In the genomic region with DNA sequence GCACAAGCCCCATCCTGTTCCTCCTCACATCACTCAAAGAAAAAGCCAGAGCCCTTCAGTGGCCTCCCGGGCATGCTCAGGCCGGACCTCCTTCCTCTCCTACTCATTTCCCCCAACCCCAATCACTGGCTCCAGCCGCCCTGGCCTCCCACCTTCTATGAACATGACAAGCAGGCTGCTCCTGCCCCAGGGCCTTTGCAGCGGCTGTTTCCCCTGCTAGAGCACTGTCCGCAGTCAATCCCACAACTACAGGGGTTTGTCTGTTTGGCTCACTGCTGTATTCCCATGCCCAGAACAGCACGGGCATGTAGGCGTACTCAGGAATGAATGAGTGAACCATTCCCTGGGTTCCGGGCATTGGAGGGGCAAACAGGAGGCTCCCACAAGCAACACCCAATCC, we compare ENCODE assay signal across 24 cellular contexts.
DNase-seq lines count a peak whose midpoint lies in the region; ATAC-seq, FAIRE-seq and TF ChIP-seq lines count a peak whose summit lies in the region.
"Had no signal": no experiment of that assay in that cellular context is flagged by ENCODE, and none has a peak within 500 bp of the region (broad histone marks: within the 10 kb centered on the region; RNA-seq: fewer than 3 reads in every experiment).

No MANE protein-coding gene starts in this region.

- H3K9me3 ChIP-seq in IMR-90 (ENCODE audit: control insufficient read depth, insufficient read depth, low read length) = no peaks in the 10 kb centered on the region
- no peaks in the 10 kb centered on the region for H3K9me3 ChIP-seq in kidney (ENCODE audit: control insufficient read depth in 1 of 2, low read length in 2 of 2)
- H3K9me3 ChIP-seq in trophoblast cell (ENCODE audit: insufficient read depth, low read depth, low read length) = peaks cover 2% of the 10 kb centered on the region

- H3K4ac ChIP-seq in IMR-90 (ENCODE audit: low read depth, low read length) (no peak overlapping the region), trophoblast cell (ENCODE audit: low read depth, low read length) (no peak overlapping the region)

- intact Hi-C loops in IMR-90 (cut with micrococcal nuclease) (no loop called here), kidney (cut with DNase I) (no loop called here)
- intact Hi-C loops in activated T-helper 1 cell treated with anti-CD3 and anti-CD28 coated beads, Interleukin-12 subunit alpha, Interleukin-12 subunit beta, Interleukin-2, Interleukin-4 antibody, amounts not matched to agents 30 ng/mL and 10 ng/mL and 1 ng/mL, durations not matched to agents 14 hours and 24 hours and 36 hours (cut with micrococcal nuclease) = no loop called here

- H4K12ac ChIP-seq in trophoblast cell (ENCODE audit: low read depth, low read length) = no peak overlapping the region

- TF ChIP-seq RAD21 in IMR-90 (IDR thresholded peaks at IDR 0.05; ENCODE audit: low read length) = no peak

- no peak overlapping the region for H2BK120ac ChIP-seq in IMR-90 (ENCODE audit: low read depth, low read length)
- no peak overlapping the region for H2BK120ac ChIP-seq in trophoblast cell (ENCODE audit: insufficient read depth, low read length, poor library complexity)

- TF ChIP-seq POLR2A in IMR-90 (IDR thresholded peaks at IDR 0.05; ENCODE audit: low read depth, low read length) = no peak

- no peak overlapping the region for H3K4me3 Mint-ChIP-seq in activated T-helper 1 cell treated with anti-CD3 and anti-CD28 coated beads, Interleukin-12 subunit alpha, Interleukin-12 subunit beta, Interleukin-2, Interleukin-4 antibody, amounts not matched to agents 30 ng/mL and 10 ng/mL and 1 ng/mL, durations not matched to agents 14 hours and 24 hours and 36 hours
- H3K4me3 Mint-ChIP-seq: CD4-positive, alpha-beta T cell; HFFc6 had no signal

- in situ Hi-C loops in IMR-90 (cut with MboI; ENCODE audit: low sequenced_read_pairs) = no loop called here

- H2BK5ac ChIP-seq in IMR-90 (ENCODE audit: low read depth, low read length, poor library complexity, severe bottlenecking) (no peak overlapping the region), trophoblast cell (ENCODE audit: low read depth, low read length, poor library complexity) (no peak overlapping the region)

- no peaks in the 10 kb centered on the region for H3K9me3 Mint-ChIP-seq in activated T-helper 1 cell treated with anti-CD3 and anti-CD28 coated beads, Interleukin-12 subunit alpha, Interleukin-12 subunit beta, Interleukin-2, Interleukin-4 antibody, amounts not matched to agents 30 ng/mL and 10 ng/mL and 1 ng/mL, durations not matched to agents 14 hours and 24 hours and 36 hours
- H3K9me3 Mint-ChIP-seq: CD4-positive, alpha-beta T cell; HFFc6 had no signal

- H2BK12ac ChIP-seq in trophoblast cell (ENCODE audit: low read length) = no peak overlapping the region

- H3K4me1 ChIP-seq in IMR-90 (ENCODE audit: control insufficient read depth, insufficient read depth, low read length) (no peaks in the 10 kb centered on the region), kidney (ENCODE audit: control insufficient read depth in 1 of 2, insufficient read depth in 1 of 2, low read depth in 1 of 2, low read length in 2 of 2) (no peaks in the 10 kb centered on the region), trophoblast cell (ENCODE audit: control insufficient read depth in 1 of 2, insufficient read depth in 2 of 2, low read length in 2 of 2) (peaks cover 0 to 4% of the 10 kb centered on the region in 2 experiments)

- H3K9ac ChIP-seq in IMR-90 (ENCODE audit: low read depth, low read length) (no peak overlapping the region), kidney (ENCODE audit: low read length in 2 of 2) (no peak overlapping the region), trophoblast cell (ENCODE audit: low read length) (peak overlapping the region; percentile 24)
- H3K9ac ChIP-seq: GM23248 had no signal

- H3K56ac ChIP-seq in IMR-90 (ENCODE audit: extremely low read depth, insufficient read depth, low read length) = no peak overlapping the region

- DNase-seq in D341Med (ENCODE audit: low spot score) (peak; percentile 7), IMR-90 (no peak), kidney (peak; percentile 52), trophoblast cell (no peak), OCI-M2 (lab: John Stamatoyannopoulos, UW; ENCODE audit: unreplicated experiment) (no peak), hepatic stellate cell (ENCODE audit: low spot score) (no peak)
- DNase-seq in activated T-helper 1 cell treated with anti-CD3 and anti-CD28 coated beads, Interleukin-12 subunit alpha, Interleukin-12 subunit beta, Interleukin-2, Interleukin-4 antibody, amounts not matched to agents 30 ng/mL and 10 ng/mL and 1 ng/mL, durations not matched to agents 14 hours and 24 hours and 36 hours (ENCODE audit: low spot score) = no peak
- DNase-seq: ACHN; CD4-positive, alpha-beta T cell; DND-41; GF-D8; GM23248; HFFc6; KBM-7; NCI-H1048; NCI-H1694; NCI-H446; NCI-H774 had no signal

- H3K27me3 ChIP-seq in IMR-90 (ENCODE audit: control insufficient read depth, insufficient read depth, low read length) (peaks cover 33% of the 10 kb centered on the region), trophoblast cell (ENCODE audit: insufficient read depth, low read length) (no peaks in the 10 kb centered on the region)

- H4K20me1 ChIP-seq in IMR-90 (ENCODE audit: insufficient read depth, low read length) = no peaks in the 10 kb centered on the region

- no peaks in the 10 kb centered on the region for H3K9me1 ChIP-seq in IMR-90 (ENCODE audit: insufficient read depth, low read length)

- no peak overlapping the region for H2BK15ac ChIP-seq in IMR-90 (ENCODE audit: low read depth, low read length)

- H3K18ac ChIP-seq in IMR-90 (ENCODE audit: low read depth, low read length) (no peak overlapping the region), trophoblast cell (ENCODE audit: low read length) (no peak overlapping the region)

- H3K14ac ChIP-seq in IMR-90 (replicated peaks; ENCODE audit: low read depth, low read length) (no peak overlapping the region), trophoblast cell (ENCODE audit: low read length) (no peak overlapping the region)

- dilution Hi-C loops in IMR-90 (cut with HindIII; ENCODE audit: low sequenced_read_pairs, unreplicated experiment) = no loop called here

- H3K4me1 Mint-ChIP-seq in activated T-helper 1 cell treated with anti-CD3 and anti-CD28 coated beads, Interleukin-12 subunit alpha, Interleukin-12 subunit beta, Interleukin-2, Interleukin-4 antibody, amounts not matched to agents 30 ng/mL and 10 ng/mL and 1 ng/mL, durations not matched to agents 14 hours and 24 hours and 36 hours (ENCODE audit: low read depth) = no peaks in the 10 kb centered on the region

- H2AK5ac ChIP-seq in IMR-90 (ENCODE audit: low read depth, low read length) (no peak overlapping the region), trophoblast cell (ENCODE audit: low read length) (no peak overlapping the region)

- H3K79me2 ChIP-seq in trophoblast cell (ENCODE audit: control insufficient read depth, insufficient read depth, low read length, poor library complexity) = no peaks in the 10 kb centered on the region

- no peak overlapping the region for H2BK20ac ChIP-seq in IMR-90 (ENCODE audit: low read depth, low read length)

- H4K5ac ChIP-seq in IMR-90 (ENCODE audit: low read depth, low read length) = no peak overlapping the region

- no TSS peak for BruUV-seq in IMR-90 (replicated peaks; lab: Mats Ljungman, UMichigan)

- H3K36me3 ChIP-seq in IMR-90 (ENCODE audit: control insufficient read depth, insufficient read depth, low read length) = no peaks in the 10 kb centered on the region
- H3K36me3 ChIP-seq in kidney (ENCODE audit: control insufficient read depth in 1 of 2, insufficient read depth in 2 of 2, low read length in 2 of 2) = no peaks in the 10 kb centered on the region
- no peaks in the 10 kb centered on the region for H3K36me3 ChIP-seq in trophoblast cell (ENCODE audit: control insufficient read depth in 1 of 2, insufficient read depth in 2 of 2, low read length in 2 of 2)

- TF ChIP-seq CTCF in IMR-90 (conservative IDR thresholded peaks at IDR 0.05; ENCODE audit: low read depth, low read length) (no peak), kidney (IDR thresholded peaks at IDR 0.05; ENCODE audit: borderline replicate concordance, extremely low read depth, insufficient read depth) (no peak)

- H4K8ac ChIP-seq in IMR-90 (ENCODE audit: low read depth in 2 of 2, low read length in 2 of 2) (no peak overlapping the region), trophoblast cell (ENCODE audit: low read depth, low read length) (no peak overlapping the region)

- H3K36me3 Mint-ChIP-seq in activated T-helper 1 cell treated with anti-CD3 and anti-CD28 coated beads, Interleukin-12 subunit alpha, Interleukin-12 subunit beta, Interleukin-2, Interleukin-4 antibody, amounts not matched to agents 30 ng/mL and 10 ng/mL and 1 ng/mL, durations not matched to agents 14 hours and 24 hours and 36 hours (ENCODE audit: low read depth) = no peaks in the 10 kb centered on the region

- H2AFZ ChIP-seq in IMR-90 (replicated peaks; ENCODE audit: low read length, poor library complexity) (peak overlapping the region; percentile 23), trophoblast cell (ENCODE audit: insufficient read depth, low read length, poor library complexity) (no peak overlapping the region)
- H2AFZ ChIP-seq: GM23248 had no signal

- CTCF ChIA-PET in IMR-90 (lab: Yijun Ruan, JAX) = no interaction called here

- H2AK9ac ChIP-seq in IMR-90 (replicated peaks; ENCODE audit: low read depth, low read length, poor library complexity) = no peak overlapping the region

- H3K79me1 ChIP-seq in IMR-90 (ENCODE audit: low read depth in 1 of 2, low read length in 2 of 2) (no peaks in the 10 kb centered on the region), trophoblast cell (ENCODE audit: low read length) (no peaks in the 10 kb centered on the region)

- no peak overlapping the region for H4K91ac ChIP-seq in IMR-90 (ENCODE audit: insufficient read depth, low read depth, low read length)
- H4K91ac ChIP-seq in trophoblast cell (ENCODE audit: low read depth, low read length) = no peak overlapping the region

- ATAC-seq in IMR-90 (ENCODE audit: low read depth) = no peak
- no peak for ATAC-seq in GM21717 (IDR thresholded peaks at IDR 0.05; ENCODE audit: unreplicated experiment)
- ATAC-seq: Panc1, Right ventricle myocardium inferior had no signal

- WGBS in IMR-90 (ENCODE audit: extremely low coverage in 2 of 2, insufficient read length in 1 of 2), 2 experiments = 43% methylated on average over 3 of the region's 8 CpGs; no CpG with 5 or more reads in 1 of the 2 experiments
- WGBS in trophoblast cell (ENCODE audit: extremely low coverage, insufficient coverage, insufficient read length) = no CpG with 5 or more reads among the region's 8 CpGs

- peaks cover 12% of the 10 kb centered on the region for H3K27me3 Mint-ChIP-seq in activated T-helper 1 cell treated with anti-CD3 and anti-CD28 coated beads, Interleukin-12 subunit alpha, Interleukin-12 subunit beta, Interleukin-2, Interleukin-4 antibody, amounts not matched to agents 30 ng/mL and 10 ng/mL and 1 ng/mL, durations not matched to agents 14 hours and 24 hours and 36 hours (ENCODE audit: insufficient read depth)

- no peak for FAIRE-seq in kidney (lab: Jason Lieb, UNC)
- FAIRE-seq: D721Med, GM19239, HTR-8/SVneo had no signal

- H3K4me2 ChIP-seq in IMR-90 (ENCODE audit: low read depth, low read length) (no peak overlapping the region), trophoblast cell (ENCODE audit: low read length) (no peak overlapping the region)

- H3K4me3 ChIP-seq in IMR-90 (ENCODE audit: insufficient read depth, low read depth, low read length) (no peak overlapping the region), kidney (ENCODE audit: low read length in 2 of 2) (no peak overlapping the region), trophoblast cell (ENCODE audit: low read depth, low read length) (no peak overlapping the region)
- H3K4me3 ChIP-seq: GM23248 had no signal

- H3K27ac ChIP-seq in IMR-90 (ENCODE audit: insufficient read depth, low read length) = no peak overlapping the region
- H3K27ac ChIP-seq in kidney (ENCODE audit: low read depth in 2 of 2, low read length in 2 of 2) = no peak overlapping the region
- no peak overlapping the region for H3K27ac ChIP-seq in trophoblast cell (ENCODE audit: low read depth, low read length)
- H3K27ac ChIP-seq: GM23248 had no signal

- H3K23ac ChIP-seq in IMR-90 (ENCODE audit: low read depth, low read length) = no peak overlapping the region
- H3K23ac ChIP-seq in trophoblast cell (ENCODE audit: low read length) = no peak overlapping the region

- H3K27ac Mint-ChIP-seq in activated T-helper 1 cell treated with anti-CD3 and anti-CD28 coated beads, Interleukin-12 subunit alpha, Interleukin-12 subunit beta, Interleukin-2, Interleukin-4 antibody, amounts not matched to agents 30 ng/mL and 10 ng/mL and 1 ng/mL, durations not matched to agents 14 hours and 24 hours and 36 hours = no peak overlapping the region
- H3K27ac Mint-ChIP-seq: CD4-positive, alpha-beta T cell; HFFc6 had no signal

- POLR2A ChIA-PET in IMR-90 (lab: Charles Lee; ENCODE audit: unreplicated experiment) = no interaction called here

Comparison
In these comparisons a context has a peak if more than half of its experiments do, and no peak if none do; other contexts are left out.
1. DNase-seq: peak in D341Med (single experiment) and kidney (single experiment); none in IMR-90 (single experiment), trophoblast cell (0 of 2), OCI-M2 (single experiment), activated T-helper 1 cell treated with anti-CD3 and anti-CD28 coated beads, Interleukin-12 subunit alpha, Interleukin-12 subunit beta, Interleukin-2, Interleukin-4 antibody, amounts not matched to agents 30 ng/mL and 10 ng/mL and 1 ng/mL, durations not matched to agents 14 hours and 24 hours and 36 hours (single experiment) and hepatic stellate cell (single experiment).